In the genomic region with DNA sequence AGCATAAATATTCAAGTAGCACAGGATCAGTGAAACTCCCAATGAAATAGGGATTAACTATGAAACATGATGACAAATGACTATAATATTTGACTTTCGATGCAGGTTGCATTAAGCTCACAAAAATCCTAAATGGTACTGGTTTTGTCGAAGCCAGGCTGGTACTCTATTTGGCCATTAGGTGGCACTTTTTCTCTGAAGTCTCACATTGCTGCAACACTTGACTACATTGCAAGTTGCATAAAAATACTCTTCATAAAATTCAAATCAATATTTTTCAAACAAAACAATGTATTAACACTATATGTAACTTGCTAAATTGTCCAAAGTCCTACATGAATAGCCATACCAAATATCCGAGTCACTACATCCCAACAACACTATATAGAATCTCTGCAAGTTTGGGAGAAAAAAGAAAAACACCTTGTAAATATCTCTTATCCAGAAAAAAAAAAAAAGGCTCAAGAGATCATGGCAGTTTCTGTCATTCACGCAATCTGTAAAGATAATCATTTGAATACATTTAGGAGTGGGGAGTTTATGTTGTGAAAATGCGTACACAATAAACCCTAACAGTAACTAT, we compare ENCODE assay signal across 1 cellular context.
TF ChIP-seq lines count a peak whose summit lies in the region.

No MANE protein-coding gene starts in this region.

TF ChIP-seq in H1, 55 proteins besides CTCF, POLR2A, EP300 and RAD21:
- no peak for TF ChIP-seq HDAC6 (IDR thresholded peaks at IDR 0.05; ENCODE audit: low read depth, low read length)
- no peak for TF ChIP-seq SP1 (IDR thresholded peaks at IDR 0.05; ENCODE audit: low read depth, low read length)
- TF ChIP-seq RFX5 (IDR thresholded peaks at IDR 0.05; ENCODE audit: borderline replicate concordance, low read depth, low read length), result no peak
- TF ChIP-seq BCL11A (IDR thresholded peaks at IDR 0.05; ENCODE audit: low read depth in 2 of 2, low read length in 2 of 2), result no peak
- TF ChIP-seq, protein P1, sequence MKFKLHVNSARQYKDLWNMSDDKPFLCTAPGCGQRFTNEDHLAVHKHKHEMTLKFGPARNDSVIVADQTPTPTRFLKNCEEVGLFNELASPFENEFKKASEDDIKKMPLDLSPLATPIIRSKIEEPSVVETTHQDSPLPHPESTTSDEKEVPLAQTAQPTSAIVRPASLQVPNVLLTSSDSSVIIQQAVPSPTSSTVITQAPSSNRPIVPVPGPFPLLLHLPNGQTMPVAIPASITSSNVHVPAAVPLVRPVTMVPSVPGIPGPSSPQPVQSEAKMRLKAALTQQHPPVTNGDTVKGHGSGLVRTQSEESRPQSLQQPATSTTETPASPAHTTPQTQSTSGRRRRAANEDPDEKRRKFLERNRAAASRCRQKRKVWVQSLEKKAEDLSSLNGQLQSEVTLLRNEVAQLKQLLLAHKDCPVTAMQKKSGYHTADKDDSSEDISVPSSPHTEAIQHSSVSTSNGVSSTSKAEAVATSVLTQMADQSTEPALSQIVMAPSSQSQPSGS (IDR thresholded peaks at IDR 0.05; ENCODE audit: low read length), result no peak
